Comparison of ENCODE assay signal across 20 cellular contexts in genomic region chr15:70498096-70498626, GRCh38.
"Had no signal": no experiment of that assay in that cellular context is flagged by ENCODE, and none has a peak within 500 bp of the region (broad histone marks: within the 10 kb centered on the region; RNA-seq: fewer than 3 reads in every experiment).

No MANE protein-coding gene starts in this region.

- FAIRE-seq: colon, kidney had no signal

- H3K9me3 Mint-ChIP-seq: dendritic cell treated with granulocyte-macrophage colony-stimulating factor and Interleukin-4, amounts not matched to agents 40 ng/mL and 50 ng/mL, for 4 days; effector memory CD8-positive, alpha-beta T cell; nephron progenitor cell had no signal

- H3K4me3 ChIP-seq: esophagus squamous epithelium, gastroesophageal sphincter, hepatocyte, right atrium auricular region, sigmoid colon, skin epidermis had no signal

- H3K27me3 Mint-ChIP-seq: effector memory CD8-positive, alpha-beta T cell had no signal

- H3K27ac Mint-ChIP-seq: effector memory CD8-positive, alpha-beta T cell; nephron progenitor cell had no signal

- DNase-seq: effector memory CD8-positive, alpha-beta T cell; esophagus squamous epithelium; foreskin fibroblast; glutamatergic neuron; kidney; left colon; left ventricle myocardium superior; mesendoderm; naive thymus-derived CD4-positive, alpha-beta T cell; nephron progenitor cell; sigmoid colon; stimulated activated CD4-positive, alpha-beta T cell treated with anti-CD3 and anti-CD28 coated beads, Interleukin-12 subunit alpha, Interleukin-12 subunit beta, amount 100 ng/mL, for 4 hours; stimulated activated naive CD4-positive, alpha-beta T cell treated with Interleukin-2 at 50 U/mL for 16 hours; trophoblast cell had no signal

- H3K27me3 ChIP-seq: gastroesophageal sphincter, hepatocyte, right atrium auricular region, sigmoid colon had no signal

- H3K4me3 Mint-ChIP-seq: dendritic cell treated with granulocyte-macrophage colony-stimulating factor and Interleukin-4, amounts not matched to agents 40 ng/mL and 50 ng/mL, for 4 days; effector memory CD8-positive, alpha-beta T cell; naive thymus-derived CD4-positive, alpha-beta T cell; nephron progenitor cell had no signal

- H3K27ac ChIP-seq: esophagus squamous epithelium, gastroesophageal sphincter, hepatocyte, right atrium auricular region, sigmoid colon, skin epidermis had no signal

- H3K9me3 ChIP-seq: esophagus squamous epithelium, gastroesophageal sphincter, right atrium auricular region, sigmoid colon had no signal

- H3K36me3 ChIP-seq: esophagus squamous epithelium, gastroesophageal sphincter, right atrium auricular region, sigmoid colon had no signal
